Comparison of ENCODE assay signal across 8 cellular contexts in the genomic region with DNA sequence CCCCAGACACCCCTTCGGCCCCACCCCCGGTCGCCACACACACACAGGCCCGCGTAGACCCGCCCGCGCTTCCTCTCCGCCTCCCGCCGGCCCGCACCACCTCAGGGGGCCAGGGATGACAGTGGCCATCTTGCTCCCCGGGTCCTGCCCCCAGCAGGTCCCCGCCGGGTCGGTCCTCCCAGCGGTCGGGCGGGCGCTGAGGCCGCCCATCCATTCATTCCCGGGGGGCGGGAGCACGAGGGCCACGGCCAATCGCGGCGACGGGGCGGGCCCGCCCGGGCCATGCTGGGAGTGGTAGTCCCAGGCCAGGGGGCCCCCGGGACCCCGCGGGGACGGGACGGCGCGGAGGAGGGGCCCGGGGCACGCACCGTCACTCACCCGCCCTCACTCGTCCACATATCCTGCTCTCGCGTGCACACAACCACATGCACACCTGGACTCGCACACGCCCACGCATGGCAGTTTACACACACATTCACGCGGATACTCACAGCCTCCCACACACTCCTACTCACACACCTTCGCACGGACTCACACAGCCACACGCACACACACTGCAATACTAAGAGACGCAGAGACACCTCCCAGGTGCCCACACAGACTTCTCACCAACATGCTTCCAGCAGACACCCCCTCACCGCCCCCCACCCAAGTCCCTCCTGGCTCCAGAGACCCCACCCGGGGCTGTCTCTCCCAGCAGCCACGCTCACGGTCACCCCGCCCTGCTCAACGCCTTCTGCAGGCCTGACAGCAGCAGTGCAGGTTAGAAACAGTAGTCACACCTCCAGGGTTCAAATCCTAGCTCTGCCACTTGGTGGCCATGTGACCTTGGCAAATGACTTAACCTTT. TPM values are rescaled to one million over a fixed set of nuclear protein-coding genes. Genes with fewer than 3 reads are reported as not detected.
DNase-seq lines count a peak whose midpoint lies in the region; ATAC-seq and TF ChIP-seq lines count a peak whose summit lies in the region.

Gene DPF1, minus strand, starts transcription at position 209 of the 849 bp plus-strand sequence. Its CDS starts 80 bp downstream, at position 129.

- peaks cover 10 to 28% (median 15%) of the 10 kb centered on the region in 4 donors for H3K4me1 Mint-ChIP-seq in CD4-positive, CD25-positive, alpha-beta regulatory T cell
- H3K4me1 Mint-ChIP-seq in activated T-helper 17 cell treated with anti-CD3 and anti-CD28 coated beads, Interleukin-2, amount 50 U/mL, for 72 hours = peaks cover 19% of the 10 kb centered on the region
- H3K4me1 Mint-ChIP-seq in osteocyte (ENCODE audit: unreplicated experiment) = peaks cover 25% of the 10 kb centered on the region

- CTCF ChIA-PET in PC-3 (lab: Charles Lee) = interaction anchor here (1.0 kb wide), 1 partner anchor 10 kb away, joined by 3 read pairs; no protein-coding TSS in a partner anchor

- H3K36me3 ChIP-seq in CD4-positive, CD25-positive, alpha-beta regulatory T cell (ENCODE audit: control insufficient read depth, insufficient read depth, low read length) = no peaks in the 10 kb centered on the region
- H3K36me3 ChIP-seq in PC-3 (ENCODE audit: low read depth, low read length) = no peaks in the 10 kb centered on the region

- H3K79me2 ChIP-seq in PC-3 (ENCODE audit: low read length) = no peaks in the 10 kb centered on the region; the same call in 1 of the 2 replicates

- BruUV-seq in PC-3 (replicated peaks; lab: Mats Ljungman, UMichigan) = no TSS peak

- H3K9me3 Mint-ChIP-seq in CD4-positive, CD25-positive, alpha-beta regulatory T cell = peaks cover 0 to 8% (median 0%) of the 10 kb centered on the region in 7 donors
- H3K9me3 Mint-ChIP-seq in activated T-helper 17 cell treated with anti-CD3 and anti-CD28 coated beads, Interleukin-2, amount 50 U/mL, for 72 hours = no peaks in the 10 kb centered on the region
- H3K9me3 Mint-ChIP-seq in osteocyte (ENCODE audit: unreplicated experiment) = no peaks in the 10 kb centered on the region

- peaks cover 5% of the 10 kb centered on the region for H3K36me3 Mint-ChIP-seq in CD4-positive, CD25-positive, alpha-beta regulatory T cell
- peaks cover 6% of the 10 kb centered on the region for H3K36me3 Mint-ChIP-seq in activated T-helper 17 cell treated with anti-CD3 and anti-CD28 coated beads, Interleukin-2, amount 50 U/mL, for 72 hours (ENCODE audit: low read depth)
- no peaks in the 10 kb centered on the region for H3K36me3 Mint-ChIP-seq in osteocyte (ENCODE audit: unreplicated experiment)

- DNase-seq in CD4-positive, CD25-positive, alpha-beta regulatory T cell = peak; percentile 24 to 71 (median 32)
- peak; percentile 95 for DNase-seq in GM19238 (ENCODE audit: insufficient read length, low spot score)
- DNase-seq in HS-27A (ENCODE audit: low read depth) = peak; percentile 72
- DNase-seq in PC-3 = peak; percentile 86
- DNase-seq in fibroblast of villous mesenchyme (ENCODE audit: low read depth) = peak; percentile 44
- DNase-seq in osteocyte (ENCODE audit: extremely low spot score, unreplicated experiment) = peak; percentile 89

- peak; percentile 67 to 74 for ATAC-seq in CD4-positive, CD25-positive, alpha-beta regulatory T cell (ENCODE audit: low read depth in 2 of 2)
- ATAC-seq in PC-3 (peak; percentile 93), GM21825 (IDR thresholded peaks at IDR 0.05; ENCODE audit: unreplicated experiment) (no peak)
- peak; percentile 74 for ATAC-seq in activated T-helper 17 cell treated with anti-CD3 and anti-CD28 coated beads, Interleukin-2, amount 50 U/mL, for 72 hours (replicated peaks)

- H3K27me3 Mint-ChIP-seq in CD4-positive, CD25-positive, alpha-beta regulatory T cell = peaks cover 67% of the 10 kb centered on the region
- H3K27me3 Mint-ChIP-seq in activated T-helper 17 cell treated with anti-CD3 and anti-CD28 coated beads, Interleukin-2, amount 50 U/mL, for 72 hours = peaks cover 44% of the 10 kb centered on the region
- no peaks in the 10 kb centered on the region for H3K27me3 Mint-ChIP-seq in osteocyte (ENCODE audit: unreplicated experiment)

- no peak within 1 kb of the TSS for H3K27ac Mint-ChIP-seq in CD4-positive, CD25-positive, alpha-beta regulatory T cell
- H3K27ac Mint-ChIP-seq in activated T-helper 17 cell treated with anti-CD3 and anti-CD28 coated beads, Interleukin-2, amount 50 U/mL, for 72 hours = no peak within 1 kb of the TSS
- no peak within 1 kb of the TSS for H3K27ac Mint-ChIP-seq in osteocyte (ENCODE audit: unreplicated experiment)

- no peaks in the 10 kb centered on the region for H3K9me3 ChIP-seq in CD4-positive, CD25-positive, alpha-beta regulatory T cell (ENCODE audit: control insufficient read depth in 2 of 2, low read length in 2 of 2)
- no peaks in the 10 kb centered on the region for H3K9me3 ChIP-seq in PC-3 (ENCODE audit: low read length)

- H3K4me3 ChIP-seq in CD4-positive, CD25-positive, alpha-beta regulatory T cell (ENCODE audit: low read depth, low read length) = no peak within 1 kb of the TSS
- peak within 1 kb of the TSS; percentile 79 for H3K4me3 ChIP-seq in PC-3 (ENCODE audit: low read length)
- peak within 1 kb of the TSS; percentile 72 for H3K4me3 ChIP-seq in fibroblast of villous mesenchyme (ENCODE audit: low read depth, low read length)

- H3K27me3 ChIP-seq in CD4-positive, CD25-positive, alpha-beta regulatory T cell (ENCODE audit: control insufficient read depth, insufficient read depth, low read length) = peaks cover 10% of the 10 kb centered on the region
- 0 out of 2 replicates have a peak, but pooled peaks cover 2% of the 10 kb centered on the region for H3K27me3 ChIP-seq in PC-3 (ENCODE audit: low read length)

- H3K4me1 ChIP-seq in CD4-positive, CD25-positive, alpha-beta regulatory T cell (ENCODE audit: control insufficient read depth, insufficient read depth, low read length, poor library complexity, severe bottlenecking) = peaks cover 21% of the 10 kb centered on the region
- no peaks in the 10 kb centered on the region for H3K4me1 ChIP-seq in PC-3 (ENCODE audit: insufficient read depth, low read length)

- H3K4me3 Mint-ChIP-seq in CD4-positive, CD25-positive, alpha-beta regulatory T cell = peak within 1 kb of the TSS; percentile 39 to 84 (median 71)
- peak within 1 kb of the TSS; percentile 15 for H3K4me3 Mint-ChIP-seq in activated T-helper 17 cell treated with anti-CD3 and anti-CD28 coated beads, Interleukin-2, amount 50 U/mL, for 72 hours
- peak within 1 kb of the TSS; percentile 82 for H3K4me3 Mint-ChIP-seq in osteocyte (ENCODE audit: unreplicated experiment)

- POLR2A ChIA-PET in PC-3 (lab: Charles Lee; ENCODE audit: unreplicated experiment) = no interaction called here

- H2AFZ ChIP-seq in PC-3 (ENCODE audit: low read length) = peak within 1 kb of the TSS; percentile 84

- H3K9ac ChIP-seq in PC-3 (ENCODE audit: low read length) = peak within 1 kb of the TSS; percentile 56

- no peaks in the 10 kb centered on the region for H4K20me1 ChIP-seq in PC-3 (ENCODE audit: low read length)

- H3K9me2 ChIP-seq in PC-3 (replicated peaks; ENCODE audit: low read length) = no peaks in the 10 kb centered on the region

- H3K4me2 ChIP-seq in PC-3 (ENCODE audit: low read length) = peak within 1 kb of the TSS; percentile 92

- no peaks in the 10 kb centered on the region for H3F3A ChIP-seq in PC-3 (ENCODE audit: low read length, unreplicated experiment)

- TF ChIP-seq CTCF in PC-3 (conservative IDR thresholded peaks at IDR 0.05; ENCODE audit: low read depth, low read length) = peak; percentile 41; the same call in 1 of the 2 replicates
- no peak for TF ChIP-seq CTCF in fibroblast of villous mesenchyme (IDR thresholded peaks at IDR 0.05; ENCODE audit: insufficient read depth, low read depth, low read length)
- no peak for TF ChIP-seq CTCF in osteocyte (IDR thresholded peaks at IDR 0.05)

- no peak within 1 kb of the TSS for H3K27ac ChIP-seq in CD4-positive, CD25-positive, alpha-beta regulatory T cell (ENCODE audit: insufficient read depth, low read length, poor library complexity, severe bottlenecking)
- peak within 1 kb of the TSS; percentile 16; the same call in 1 of the 2 replicates for H3K27ac ChIP-seq in PC-3 (ENCODE audit: low read length)

- intact Hi-C loops in PC-3 (cut with micrococcal nuclease) = loop anchor here (2.0 kb wide), 1 partner anchor 325 kb away; no protein-coding TSS in a partner anchor

RNA-seq across cellular contexts. Expression of gene DPF1, which starts in this region (rescaled TPM):
- total RNA-seq in CD4-positive, CD25-positive, alpha-beta regulatory T cell = not detected
- polyA plus RNA-seq in CD4-positive, CD25-positive, alpha-beta regulatory T cell = not detected
- total RNA-seq in PC-3 (2014; rRNA removed) (7.7 and 8.1 TPM in 2 replicates), fibroblast of villous mesenchyme (1.7 and 3.5 TPM in 2 replicates), osteocyte (0.63 and 2.2 TPM in 2 replicates)
- total RNA-seq in activated T-helper 17 cell treated with anti-CD3 and anti-CD28 coated beads, Interleukin-2, amount 50 U/mL, for 72 hours = 1 to 10 TPM in 1 of 2 donors, not detected in 1; 1.1 TPM

Comparison
In these comparisons a context has a peak if more than half of its experiments do, and no peak if none do; other contexts are left out.
1. Peak in DNase-seq and ATAC-seq in CD4-positive, CD25-positive, alpha-beta regulatory T cell; RNA of the gene not detected or under 1 TPM.
2. DNase-seq: peak in every context shown above with its lines; median percentile 95 in GM19238; 89 in osteocyte; 86 in PC-3; 72 in HS-27A; 44 in fibroblast of villous mesenchyme; 32 in CD4-positive, CD25-positive, alpha-beta regulatory T cell.
3. H3K4me3 Mint-ChIP-seq: peak in every context shown above with its lines; median percentile 82 in osteocyte; 71 in CD4-positive, CD25-positive, alpha-beta regulatory T cell; 15 in activated T-helper 17 cell treated with anti-CD3 and anti-CD28 coated beads, Interleukin-2, amount 50 U/mL, for 72 hours.